In the genomic region with DNA sequence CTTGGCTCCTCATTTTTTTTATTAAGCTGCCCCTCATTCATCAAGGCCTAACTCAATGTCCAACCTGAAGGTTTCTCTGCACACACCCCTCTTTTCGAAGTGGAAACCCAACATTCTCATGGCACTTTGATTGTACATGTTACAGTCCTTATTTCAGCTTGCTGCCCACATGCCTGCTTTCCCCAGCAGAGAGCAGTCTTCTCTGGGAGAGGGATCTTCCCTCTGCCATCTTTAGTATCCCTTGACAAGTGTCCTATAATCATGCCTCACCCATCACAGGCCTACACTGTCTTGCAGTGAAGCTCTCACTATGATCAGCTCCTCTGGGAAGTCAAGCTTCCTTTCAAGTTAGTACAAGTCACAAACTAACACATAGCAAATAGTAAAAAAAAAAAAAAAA, we compare ENCODE assay signal across 3 cellular contexts.
TF ChIP-seq lines count a peak whose summit lies in the region.

No MANE protein-coding gene starts in this region.

TF ChIP-seq in SK-N-SH, 30 proteins besides CTCF, POLR2A, EP300 and RAD21 (continued from another document):
- TF ChIP-seq, protein P1, sequence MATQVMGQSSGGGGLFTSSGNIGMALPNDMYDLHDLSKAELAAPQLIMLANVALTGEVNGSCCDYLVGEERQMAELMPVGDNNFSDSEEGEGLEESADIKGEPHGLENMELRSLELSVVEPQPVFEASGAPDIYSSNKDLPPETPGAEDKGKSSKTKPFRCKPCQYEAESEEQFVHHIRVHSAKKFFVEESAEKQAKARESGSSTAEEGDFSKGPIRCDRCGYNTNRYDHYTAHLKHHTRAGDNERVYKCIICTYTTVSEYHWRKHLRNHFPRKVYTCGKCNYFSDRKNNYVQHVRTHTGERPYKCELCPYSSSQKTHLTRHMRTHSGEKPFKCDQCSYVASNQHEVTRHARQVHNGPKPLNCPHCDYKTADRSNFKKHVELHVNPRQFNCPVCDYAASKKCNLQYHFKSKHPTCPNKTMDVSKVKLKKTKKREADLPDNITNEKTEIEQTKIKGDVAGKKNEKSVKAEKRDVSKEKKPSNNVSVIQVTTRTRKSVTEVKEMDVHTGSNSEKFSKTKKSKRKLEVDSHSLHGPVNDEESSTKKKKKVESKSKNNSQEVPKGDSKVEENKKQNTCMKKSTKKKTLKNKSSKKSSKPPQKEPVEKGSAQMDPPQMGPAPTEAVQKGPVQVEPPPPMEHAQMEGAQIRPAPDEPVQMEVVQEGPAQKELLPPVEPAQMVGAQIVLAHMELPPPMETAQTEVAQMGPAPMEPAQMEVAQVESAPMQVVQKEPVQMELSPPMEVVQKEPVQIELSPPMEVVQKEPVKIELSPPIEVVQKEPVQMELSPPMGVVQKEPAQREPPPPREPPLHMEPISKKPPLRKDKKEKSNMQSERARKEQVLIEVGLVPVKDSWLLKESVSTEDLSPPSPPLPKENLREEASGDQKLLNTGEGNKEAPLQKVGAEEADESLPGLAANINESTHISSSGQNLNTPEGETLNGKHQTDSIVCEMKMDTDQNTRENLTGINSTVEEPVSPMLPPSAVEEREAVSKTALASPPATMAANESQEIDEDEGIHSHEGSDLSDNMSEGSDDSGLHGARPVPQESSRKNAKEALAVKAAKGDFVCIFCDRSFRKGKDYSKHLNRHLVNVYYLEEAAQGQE (IDR thresholded peaks at IDR 0.05; ENCODE audit: low read depth, low read length) = no peak
- TF ChIP-seq PBX3 (IDR thresholded peaks at IDR 0.05) = no peak
- TF ChIP-seq GABPA (IDR thresholded peaks at IDR 0.05; ENCODE audit: low read depth) = no peak
- no peak for TF ChIP-seq GATA2 (CRISPR knock-in tag; IDR thresholded peaks at IDR 0.05)

TF ChIP-seq in SK-N-SH treated with all-trans-retinoic acid at 6 μM for 48 hours, 23 proteins besides CTCF, POLR2A, EP300 and RAD21 (continued from another document):
- no peak for TF ChIP-seq TSHZ2 (CRISPR knock-in tag; IDR thresholded peaks at IDR 0.05)

TF ChIP-seq in WTC11, 78 proteins besides CTCF, POLR2A, EP300 and RAD21 (continued from another document):
- no peak for TF ChIP-seq ZNF219 (CRISPR knock-in tag; IDR thresholded peaks at IDR 0.05; ENCODE audit: borderline replicate concordance)
- TF ChIP-seq SOX15 (CRISPR knock-in tag; IDR thresholded peaks at IDR 0.05) = no peak
- no peak for TF ChIP-seq FOXK1 (CRISPR knock-in tag; IDR thresholded peaks at IDR 0.05)
- TF ChIP-seq ATF3 (CRISPR knock-in tag; conservative IDR thresholded peaks at IDR 0.05) = no peak
- no peak for TF ChIP-seq CBFB (CRISPR knock-in tag; IDR thresholded peaks at IDR 0.05; ENCODE audit: low read depth)
- no peak for TF ChIP-seq ZNF317 (CRISPR knock-in tag; IDR thresholded peaks at IDR 0.05; ENCODE audit: borderline replicate concordance, low read depth)
- no peak for TF ChIP-seq NR1H2 (CRISPR knock-in tag; IDR thresholded peaks at IDR 0.05)
- TF ChIP-seq ZBTB21 (CRISPR knock-in tag; IDR thresholded peaks at IDR 0.05; ENCODE audit: borderline replicate concordance) = no peak
- no peak for TF ChIP-seq TP53 (CRISPR knock-in tag; IDR thresholded peaks at IDR 0.05)
- TF ChIP-seq ARID4B (CRISPR knock-in tag; IDR thresholded peaks at IDR 0.05; ENCODE audit: borderline replicate concordance) = no peak
- TF ChIP-seq GTF2I (CRISPR knock-in tag; conservative IDR thresholded peaks at IDR 0.05) = no peak
- TF ChIP-seq, protein P2, sequence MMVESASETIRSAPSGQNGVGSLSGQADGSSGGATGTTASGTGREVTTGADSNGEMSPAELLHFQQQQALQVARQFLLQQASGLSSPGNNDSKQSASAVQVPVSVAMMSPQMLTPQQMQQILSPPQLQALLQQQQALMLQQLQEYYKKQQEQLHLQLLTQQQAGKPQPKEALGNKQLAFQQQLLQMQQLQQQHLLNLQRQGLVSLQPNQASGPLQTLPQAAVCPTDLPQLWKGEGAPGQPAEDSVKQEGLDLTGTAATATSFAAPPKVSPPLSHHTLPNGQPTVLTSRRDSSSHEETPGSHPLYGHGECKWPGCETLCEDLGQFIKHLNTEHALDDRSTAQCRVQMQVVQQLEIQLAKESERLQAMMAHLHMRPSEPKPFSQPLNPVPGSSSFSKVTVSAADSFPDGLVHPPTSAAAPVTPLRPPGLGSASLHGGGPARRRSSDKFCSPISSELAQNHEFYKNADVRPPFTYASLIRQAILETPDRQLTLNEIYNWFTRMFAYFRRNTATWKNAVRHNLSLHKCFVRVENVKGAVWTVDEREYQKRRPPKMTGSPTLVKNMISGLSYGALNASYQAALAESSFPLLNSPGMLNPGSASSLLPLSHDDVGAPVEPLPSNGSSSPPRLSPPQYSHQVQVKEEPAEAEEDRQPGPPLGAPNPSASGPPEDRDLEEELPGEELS (CRISPR knock-in tag; IDR thresholded peaks at IDR 0.05) = no peak
